Comparison of ENCODE assay signal across 8 cellular contexts in the genomic region with DNA sequence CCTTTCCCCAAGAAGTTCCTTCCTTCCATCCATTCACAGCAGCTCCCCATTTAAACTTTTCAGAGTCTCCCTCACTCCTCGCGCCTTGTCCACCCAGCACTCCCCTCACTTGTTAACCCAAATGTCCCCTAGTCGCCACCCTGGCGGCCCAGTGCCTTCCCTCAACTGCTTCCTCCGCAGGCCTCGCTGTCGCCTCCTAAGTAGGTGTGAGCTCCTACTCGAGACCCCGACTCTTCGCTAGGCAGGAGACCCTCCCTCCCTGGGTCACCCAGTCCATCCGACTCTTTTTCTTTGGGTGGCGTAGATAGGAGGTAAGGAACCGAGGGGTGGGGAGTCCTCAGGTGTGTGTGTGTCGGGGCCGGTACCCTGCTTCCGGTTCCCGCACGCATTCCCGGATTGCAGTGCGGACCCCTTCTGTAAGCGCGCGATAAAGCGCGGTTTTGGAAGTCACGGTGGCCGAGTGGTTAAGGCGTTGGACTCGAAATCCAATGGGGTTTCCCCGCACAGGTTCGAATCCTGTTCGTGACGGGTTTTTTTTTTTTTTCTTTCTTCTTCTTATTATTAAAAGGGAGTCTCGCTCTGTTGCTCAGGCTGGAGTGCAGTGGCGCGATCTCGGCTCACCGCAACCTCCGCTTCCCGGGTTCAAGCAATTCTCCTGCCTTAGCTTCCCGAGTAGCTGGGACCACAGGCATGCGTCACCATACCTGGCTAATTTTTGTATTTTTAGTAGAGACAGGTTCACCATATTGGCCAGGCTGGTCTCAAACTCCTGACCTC. TPM values are rescaled to one million over a fixed set of nuclear protein-coding genes. Genes with fewer than 3 reads are reported as not detected.
DNase-seq lines count a peak whose midpoint lies in the region; ATAC-seq and TF ChIP-seq lines count a peak whose summit lies in the region.

No MANE protein-coding gene starts in this region.

- H3K36me3 ChIP-seq in A673 (ENCODE audit: insufficient read depth, low read length, poor library complexity, severe bottlenecking) = peaks cover 18% of the 10 kb centered on the region
- peaks cover 0 to 18% of the 10 kb centered on the region in 2 donors for H3K36me3 ChIP-seq in left lung

- ATAC-seq in GM19043 (IDR thresholded peaks at IDR 0.05; ENCODE audit: low read depth, unreplicated experiment) (peak; percentile 7), HG03439 (IDR thresholded peaks at IDR 0.05; ENCODE audit: unreplicated experiment) (peak; percentile 33), left lung (peak; percentile 74)

- DNase-seq in A673 (ENCODE audit: low spot score) (peak; percentile 95), NCI-H526 (lab: John Stamatoyannopoulos, UW) (peak; percentile 84 to 90), left lung (peak; percentile 80 to 91)
- DNase-seq in activated CD4-positive, alpha-beta T cell treated with anti-CD3 and anti-CD28 coated beads, Interleukin-2, amount 50 U/mL, for 24 hours (ENCODE audit: low read depth in 1 of 2, low spot score in 1 of 2) = peak; percentile 89 to 93
- peak; percentile 90 for DNase-seq in stimulated activated CD4-positive, alpha-beta T cell treated with anti-CD3 and anti-CD28 coated beads, Interleukin-1b, Interleukin-23, amount 100 ng/mL, for 48 hours

- H3K4me1 ChIP-seq in A673 (ENCODE audit: insufficient read depth, low read length, poor library complexity, severe bottlenecking) = peaks cover 13% of the 10 kb centered on the region
- peaks cover 10 to 29% of the 10 kb centered on the region in 2 donors for H3K4me1 ChIP-seq in left lung

- peak overlapping the region; percentile 81 for H3K27ac ChIP-seq in A673 (ENCODE audit: low read depth, low read length, poor library complexity, severe bottlenecking)
- peak overlapping the region; percentile 88 to 94 for H3K27ac ChIP-seq in left lung

- BruUV-seq in A673 (replicated peaks; lab: Mats Ljungman, UMichigan) = no TSS peak

- TF ChIP-seq CTCF in A673 (conservative IDR thresholded peaks at IDR 0.05; ENCODE audit: low read depth, low read length) (no peak), left lung (IDR thresholded peaks at IDR 0.05) (peak in 1 of 2 donors; percentile 10)

- CTCF ChIA-PET in A673 (lab: Charles Lee) = interaction anchor here (0.6 to 2.3 kb wide), 18 partner anchors 9 to 1896 kb away, joined by 3 to 17 read pairs (median 6); a partner anchor contains a TSS

- H3K9me3 Mint-ChIP-seq in dendritic cell treated with granulocyte-macrophage colony-stimulating factor and Interleukin-4, amounts not matched to agents 40 ng/mL and 50 ng/mL, for 4 days = no peaks in the 10 kb centered on the region

- H3K27me3 Mint-ChIP-seq in dendritic cell treated with granulocyte-macrophage colony-stimulating factor and Interleukin-4, amounts not matched to agents 40 ng/mL and 50 ng/mL, for 4 days = no peaks in the 10 kb centered on the region

- H3K9me3 ChIP-seq in A673 (ENCODE audit: low read depth, low read length, poor library complexity, severe bottlenecking) (no peaks in the 10 kb centered on the region), left lung (no peaks in the 10 kb centered on the region)

- peak overlapping the region; percentile 95 for H3K4me3 Mint-ChIP-seq in dendritic cell treated with granulocyte-macrophage colony-stimulating factor and Interleukin-4, amounts not matched to agents 40 ng/mL and 50 ng/mL, for 4 days

- H3K4me3 ChIP-seq in A673 (ENCODE audit: low read depth, low read length, poor library complexity, severe bottlenecking) (peak overlapping the region; percentile 83), left lung (peak overlapping the region; percentile 61 to 83)

- H3K27me3 ChIP-seq in A673 (replicated peaks; ENCODE audit: insufficient read depth, low read depth, low read length, poor library complexity) = no peaks in the 10 kb centered on the region
- H3K27me3 ChIP-seq in left lung = no peaks in the 10 kb centered on the region

- intact Hi-C loops in A673 (cut with micrococcal nuclease; ENCODE audit: unreplicated experiment) (loop anchor here (2.0 to 10.0 kb wide), 3 partner anchors 63 to 145 kb away; a partner anchor contains a TSS), left lung (cut with DNase I) (loop anchor here in 1 of 2 donors (5.0 kb wide), 1 partner anchor 68 kb away; no protein-coding TSS in a partner anchor)
- intact Hi-C loops in dendritic cell treated with granulocyte-macrophage colony-stimulating factor and Interleukin-4, amounts not matched to agents 40 ng/mL and 50 ng/mL, for 4 days (cut with micrococcal nuclease) = loop anchor here (1.0 to 5.0 kb wide), 4 partner anchors 31 to 277 kb away; a partner anchor contains a TSS

- H3K27ac Mint-ChIP-seq in dendritic cell treated with granulocyte-macrophage colony-stimulating factor and Interleukin-4, amounts not matched to agents 40 ng/mL and 50 ng/mL, for 4 days = peak overlapping the region; percentile 97

- H3K4me1 Mint-ChIP-seq in dendritic cell treated with granulocyte-macrophage colony-stimulating factor and Interleukin-4, amounts not matched to agents 40 ng/mL and 50 ng/mL, for 4 days (ENCODE audit: low read depth) = peaks cover 43% of the 10 kb centered on the region

- POLR2A ChIA-PET in A673 (lab: Charles Lee; ENCODE audit: low non-redundant PET) = interaction anchor here (0.6 to 1.0 kb wide), 2 partner anchors 27 to 493 kb away, joined by 6 read pairs; no protein-coding TSS in a partner anchor

- peaks cover 30% of the 10 kb centered on the region for H3K36me3 Mint-ChIP-seq in dendritic cell treated with granulocyte-macrophage colony-stimulating factor and Interleukin-4, amounts not matched to agents 40 ng/mL and 50 ng/mL, for 4 days (ENCODE audit: low read depth)

RNA-seq across cellular contexts. Expression of a gene that starts 0.8 kb away (rescaled TPM):
- total RNA-seq in A673 (2021) (133 and 140 TPM in 2 replicates), left lung (10 to 100 TPM; 84.3 to 84.9 TPM)

RNA-seq across cellular contexts. Expression of a gene that starts 31.6 kb away (rescaled TPM):
- 48.1 and 49.5 TPM in 2 replicates for total RNA-seq in A673 (2021)
- total RNA-seq in left lung = 10 to 100 TPM; 50.3 to 51.4 TPM

RNA-seq across cellular contexts. Expression of a gene that starts 31.9 kb away (rescaled TPM):
- total RNA-seq in A673 (2021) (690 and 789 TPM in 2 replicates), left lung (1,000 to 10,000 TPM; 1,768 to 1,773 TPM)

RNA-seq across cellular contexts. Expression of a gene that starts 34.0 kb away (rescaled TPM):
- 67.5 and 73.2 TPM in 2 replicates for total RNA-seq in A673 (2021)
- 10 to 100 TPM; 32.6 to 33.8 TPM for total RNA-seq in left lung

RNA-seq across cellular contexts. Expression of a gene that starts 37.7 kb away (rescaled TPM):
- total RNA-seq in A673 (2021) (180 and 181 TPM in 2 replicates), left lung (10 to 100 TPM; 32.6 to 43.1 TPM)

Comparison
In these comparisons a context has a peak if more than half of its experiments do, and no peak if none do; other contexts are left out.
1. Peak in every context shown above with its lines: DNase-seq, ATAC-seq, H3K4me3 ChIP-seq and H3K27ac ChIP-seq.
2. ATAC-seq: peak in every context shown above with its lines; median percentile 74 in left lung; 33 in HG03439; 7 in GM19043.